Comparison of ENCODE assay signal across 8 cellular contexts in genomic region chr17:7574176-7574953, GRCh38. TPM values are rescaled to one million over a fixed set of nuclear protein-coding genes. Genes with fewer than 3 reads are reported as not detected.
DNase-seq lines count a peak whose midpoint lies in the region; ATAC-seq, FAIRE-seq and TF ChIP-seq lines count a peak whose summit lies in the region.

No MANE protein-coding gene starts in this region.

- no peaks in the 10 kb centered on the region for H3K9me3 Mint-ChIP-seq in WTC11
- peaks cover 14% of the 10 kb centered on the region for H3K9me3 Mint-ChIP-seq in glutamatergic neuron (ENCODE audit: unreplicated experiment)

- H3K36me3 ChIP-seq in small intestine (ENCODE audit: control insufficient read depth in 2 of 2, insufficient read depth in 2 of 2, low read length in 2 of 2) = peaks cover 14 to 22% of the 10 kb centered on the region in 2 donors

- ATAC-seq in WTC11 (no peak), GM18858 (IDR thresholded peaks at IDR 0.05; ENCODE audit: unreplicated experiment) (no peak), HG02973 (IDR thresholded peaks at IDR 0.05; ENCODE audit: unreplicated experiment) (no peak)

- H3K27ac Mint-ChIP-seq in WTC11 (peak overlapping the region; percentile 92), glutamatergic neuron (ENCODE audit: unreplicated experiment) (peak overlapping the region; percentile 66)

- no peak for FAIRE-seq in small intestine (lab: Jason Lieb, UNC)

- H3K27me3 ChIP-seq in small intestine (ENCODE audit: control insufficient read depth in 2 of 2, insufficient read depth in 2 of 2, low read length in 2 of 2) = no peaks in the 10 kb centered on the region

- TF ChIP-seq CTCF in HFF-Myc (IDR thresholded peaks at IDR 0.05; ENCODE audit: low read depth, low read length, missing control alignments) (no peak), WTC11 (IDR thresholded peaks at IDR 0.05) (no peak), glutamatergic neuron (IDR thresholded peaks at IDR 0.05; ENCODE audit: partially characterized antibody, unreplicated experiment) (no peak)

- H3K4me3 Mint-ChIP-seq in WTC11 (peak overlapping the region; percentile 93), glutamatergic neuron (ENCODE audit: unreplicated experiment) (peak overlapping the region; percentile 98)

- peak overlapping the region in 1 of 2 donors; percentile 62 for H3K27ac ChIP-seq in small intestine (ENCODE audit: low read depth in 1 of 2, low read length in 1 of 2)

- POLR2A ChIA-PET in WTC11 (lab: Charles Lee) = interaction anchor here (0.9 to 3.5 kb wide), 6 partner anchors 9 to 137 kb away, joined by 3 to 22 read pairs (median 6); partner anchors contain the start of genes ATP1B2, MPDU1, SLC35G6 and SOX15

- CTCF ChIA-PET in WTC11 (lab: Charles Lee) = interaction anchor here (1.5 to 1.7 kb wide), 2 partner anchors 14 to 15 kb away, joined by 5 to 10 read pairs; no protein-coding TSS in a partner anchor

- H3K36me3 Mint-ChIP-seq in WTC11 = peaks cover 77% of the 10 kb centered on the region
- peaks cover 4% of the 10 kb centered on the region for H3K36me3 Mint-ChIP-seq in glutamatergic neuron (ENCODE audit: unreplicated experiment)

- no peaks in the 10 kb centered on the region for H3K9me3 ChIP-seq in small intestine (ENCODE audit: control insufficient read depth, low read depth)

- WGBS in small intestine, 3 donors = 13 to 17% (median 15%) methylated on average over 14 to 15 of the region's 15 CpGs

- H3K27me3 Mint-ChIP-seq in WTC11 (ENCODE audit: low read depth) (no peaks in the 10 kb centered on the region), glutamatergic neuron (ENCODE audit: unreplicated experiment) (peaks cover 10% of the 10 kb centered on the region)

- H3K4me1 ChIP-seq in small intestine (ENCODE audit: control insufficient read depth in 2 of 2, insufficient read depth in 1 of 2, low read depth in 1 of 2, low read length in 1 of 2) = peaks cover 3 to 9% of the 10 kb centered on the region in 2 donors

- DNase-seq in HFF-Myc (ENCODE audit: extremely low read depth, low read depth) (no peak), WTC11 (ENCODE audit: low spot score) (no peak), glutamatergic neuron (no peak), small intestine (no peak), NCI-H1694 treated with DMSO at 0.1 percent for 48 hours (lab: John Stamatoyannopoulos, UW) (no peak)
- no peak for DNase-seq in stimulated activated CD4-positive, alpha-beta T cell treated with anti-CD3 and anti-CD28 coated beads, Interleukin-4, amount 100 ng/mL, for 24 hours

- H3K4me1 Mint-ChIP-seq in WTC11 = peaks cover 58% of the 10 kb centered on the region
- peaks cover 30% of the 10 kb centered on the region for H3K4me1 Mint-ChIP-seq in glutamatergic neuron (ENCODE audit: low read depth, unreplicated experiment)

- H3K4me3 ChIP-seq in HFF-Myc (replicated peaks; ENCODE audit: low read depth, low read length) (peak overlapping the region; percentile 98), small intestine (ENCODE audit: low read depth in 1 of 2, low read length in 2 of 2) (peak overlapping the region; percentile 93 to 99)

TF ChIP-seq in WTC11, 78 proteins besides CTCF, POLR2A, EP300 and RAD21:
- TF ChIP-seq ZNF232 (CRISPR knock-in tag; IDR thresholded peaks at IDR 0.05) (no peak), ZNF396 (CRISPR knock-in tag; IDR thresholded peaks at IDR 0.05; ENCODE audit: borderline replicate concordance) (no peak), ZNF138 (CRISPR knock-in tag; conservative IDR thresholded peaks at IDR 0.05) (0 out of 2 replicates have a peak, but pooled peaks have one; percentile 31)

RNA-seq across cellular contexts. Expression of gene CD68, which starts 5.1 kb away (rescaled TPM):
- total RNA-seq in WTC11 (2021) (0.41 to 0.87 TPM (median 0.72 TPM) in 3 replicates), glutamatergic neuron (ENCODE audit: unreplicated experiment) (not detected)
- 100 to 1,000 TPM in 2 of 3 donors, 10 to 100 TPM in 1; 60.2 to 201 (median 142) TPM for polyA plus RNA-seq in small intestine

RNA-seq across cellular contexts. Expression of gene MPDU1, which starts 9.3 kb away (rescaled TPM):
- 55.3 to 57.7 TPM (median 57.0 TPM) in 3 replicates for total RNA-seq in WTC11 (2021)
- 60.2 TPM for total RNA-seq in glutamatergic neuron (ENCODE audit: unreplicated experiment)
- polyA plus RNA-seq in small intestine = 100 to 1,000 TPM in 1 of 3 donors, 10 to 100 TPM in 2; 69.7 to 126 (median 74.9) TPM

RNA-seq across cellular contexts. Expression of gene SENP3, which starts 12.6 kb away (rescaled TPM):
- total RNA-seq in WTC11 (2021) (72.2 to 85.4 TPM (median 75.2 TPM) in 3 replicates), glutamatergic neuron (ENCODE audit: unreplicated experiment) (66.4 TPM)
- 10 to 100 TPM; 53.1 to 66.7 (median 53.5) TPM for polyA plus RNA-seq in small intestine

RNA-seq across cellular contexts. Expression of gene SOX15, which starts 15.5 kb away (rescaled TPM):
- total RNA-seq in WTC11 (2021) = 15.2 to 19.9 TPM (median 17.5 TPM) in 3 replicates
- total RNA-seq in glutamatergic neuron (ENCODE audit: unreplicated experiment) = 1.7 TPM
- 1 to 10 TPM in 1 of 3 donors, not detected in 2; 1.3 TPM for polyA plus RNA-seq in small intestine

RNA-seq across cellular contexts. Expression of gene TNFSF13, which starts 15.8 kb away (rescaled TPM):
- 2.2 to 3.2 TPM (median 2.9 TPM) in 3 replicates for total RNA-seq in WTC11 (2021)
- not detected for total RNA-seq in glutamatergic neuron (ENCODE audit: unreplicated experiment)
- polyA plus RNA-seq in small intestine = 100 to 1,000 TPM in 1 of 3 donors, 10 to 100 TPM in 2; 23.0 to 107 (median 32.7) TPM
